Comparison of ENCODE assay signal across 21 cellular contexts in genomic region chr10:10551595-10551994, GRCh38.
DNase-seq lines count a peak whose midpoint lies in the region; TF ChIP-seq lines count a peak whose summit lies in the region.
"Had no signal": no experiment of that assay in that cellular context is flagged by ENCODE, and none has a peak within 500 bp of the region (broad histone marks: within the 10 kb centered on the region; RNA-seq: fewer than 3 reads in every experiment).

No MANE protein-coding gene starts in this region.

- WGBS in testis, 2 donors: 65 to 81% methylated on average over 7 of the region's 7 CpGs

- no peak for TF ChIP-seq CTCF in testis (IDR thresholded peaks at IDR 0.05)

- H3K27me3 ChIP-seq in testis: no peaks in the 10 kb centered on the region

- peak; percentile 100 for DNase-seq in NCI-H146 treated with DMSO at 0.1 percent for 48 hours (lab: John Stamatoyannopoulos, UW; ENCODE audit: unreplicated experiment)
- DNase-seq in NCI-H2227 treated with DMSO at 0.1 percent for 48 hours (lab: John Stamatoyannopoulos, UW): peak; percentile 56
- DNase-seq in left kidney (ENCODE audit: low read depth, low spot score): peak; percentile 43
- peak; percentile 16 for DNase-seq in testis
- no peak for DNase-seq in NCI-H2029 treated with DMSO at 0.1 percent for 48 hours (lab: John Stamatoyannopoulos, UW)
- DNase-seq in NAMALWA (ENCODE audit: low spot score): no peak
- DNase-seq in NOMO-1 treated with dmso at 0.1 percent for 144 hours (lab: John Stamatoyannopoulos, UW; ENCODE audit: unreplicated experiment): no peak
- DNase-seq: AML-193, DMS79 treated with DMSO at 0.1 percent for 48 hours, H9, Karpas-422, NCI-H1092, NCI-H1436 treated with DMSO at 0.1 percent for 48 hours, NCI-H2171, NCI-H510A, PC-3, RPMI8226, SHP77 treated with DMSO at 0.1 percent for 48 hours, SK-N-SH, T-helper 1 cell had no signal

- no peaks in the 10 kb centered on the region for H3K4me1 ChIP-seq in testis

- H3K4me3 ChIP-seq in testis: no peak overlapping the region

- no peaks in the 10 kb centered on the region for H3K36me3 ChIP-seq in testis (ENCODE audit: low read depth, missing control alignments)

- H3K9me3 ChIP-seq in testis: no peaks in the 10 kb centered on the region
- H3K9me3 ChIP-seq: SK-N-SH had no signal

- intact Hi-C loops in testis (cut with DNase I; ENCODE audit: low total_unique reads): no loop called here

- H3K27ac ChIP-seq in testis: no peak overlapping the region
- H3K27ac ChIP-seq: C4-2B had no signal

- TF ChIP-seq POLR2A in testis (IDR thresholded peaks at IDR 0.05): no peak

Comparison
In these comparisons a context has a peak if more than half of its experiments do, and no peak if none do; other contexts are left out.
1. DNase-seq: peak in NCI-H146 treated with DMSO at 0.1 percent for 48 hours (single experiment), NCI-H2227 treated with DMSO at 0.1 percent for 48 hours (single experiment), left kidney (single experiment) and testis (single experiment); none in NCI-H2029 treated with DMSO at 0.1 percent for 48 hours (single experiment), NAMALWA (single experiment) and NOMO-1 treated with dmso at 0.1 percent for 144 hours (single experiment).